ENCODE assay signal across 8 cellular contexts in genomic region chr9:35102769-35103659, GRCh38. TPM values are rescaled to one million over a fixed set of nuclear protein-coding genes. Genes with fewer than 3 reads are reported as not detected.
A peak's percentile ranks its signal among the peaks of the same experiment; 100 is the strongest.
DNase-seq lines count a peak whose midpoint lies in the region; ATAC-seq, FAIRE-seq and TF ChIP-seq lines count a peak whose summit lies in the region.

A gene with protein sequence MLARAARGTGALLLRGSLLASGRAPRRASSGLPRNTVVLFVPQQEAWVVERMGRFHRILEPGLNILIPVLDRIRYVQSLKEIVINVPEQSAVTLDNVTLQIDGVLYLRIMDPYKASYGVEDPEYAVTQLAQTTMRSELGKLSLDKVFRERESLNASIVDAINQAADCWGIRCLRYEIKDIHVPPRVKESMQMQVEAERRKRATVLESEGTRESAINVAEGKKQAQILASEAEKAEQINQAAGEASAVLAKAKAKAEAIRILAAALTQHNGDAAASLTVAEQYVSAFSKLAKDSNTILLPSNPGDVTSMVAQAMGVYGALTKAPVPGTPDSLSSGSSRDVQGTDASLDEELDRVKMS (minus strand): TSS chr9:35103131. CDS start chr9:35103094, 37 bp downstream.

- H2AFZ ChIP-seq in HepG2 (ENCODE audit: low read length): peak within 1 kb of the TSS; percentile 69

- TF ChIP-seq POLR2A in HepG2 (IDR thresholded peaks at IDR 0.05; ENCODE audit: insufficient read depth in 1 of 2, low read depth in 2 of 2, low read length in 2 of 2): peak; percentile 75 to 90

- H3K9ac ChIP-seq in HepG2 (ENCODE audit: insufficient read depth, low read depth, low read length): peak within 1 kb of the TSS; percentile 93

- FAIRE-seq in HepG2 (lab: Jason Lieb, UNC): peak; percentile 96

- H3K9me3 ChIP-seq in HepG2 (ENCODE audit: low read length): no peaks in the 10 kb centered on the region

- ATAC-seq in GM19395 (IDR thresholded peaks at IDR 0.05; ENCODE audit: unreplicated experiment) (peak; percentile 98), HG03565 (IDR thresholded peaks at IDR 0.05; ENCODE audit: unreplicated experiment) (peak; percentile 87), HepG2 (peak; percentile 97)

- CTCF ChIA-PET in HepG2 (lab: Yijun Ruan, JAX; ENCODE audit: low intra/inter-chr PET ratio, low total read pairs): no interaction called here

- peaks cover 7 to 23% of the 10 kb centered on the region in 2 experiments; a peak in 4 of 5 replicates for H3K36me3 ChIP-seq in HepG2 (replicated peaks in 1 of 2; ENCODE audit: control insufficient read depth in 1 of 2, insufficient read depth in 2 of 2, low read length in 2 of 2)

- DNase-seq in NCI-H774 (lab: John Stamatoyannopoulos, UW) (peak; percentile 93), dermis microvascular lymphatic vessel endothelial cell (ENCODE audit: low read depth in 2 of 2) (peak; percentile 93 to 97), HepG2 (ENCODE audit: low spot score) (peak; percentile 92)
- DNase-seq in activated CD4-positive, alpha-beta T cell treated with anti-CD3 and anti-CD28 coated beads, Interleukin-2, amount 50 U/mL, for 4 hours: peak; percentile 89
- DNase-seq in stimulated activated CD4-positive, alpha-beta T cell treated with anti-CD3 and anti-CD28 coated beads, Interleukin-4, amount 100 ng/mL, for 1 hour: peak; percentile 89

- no peaks in the 10 kb centered on the region for H4K20me1 ChIP-seq in HepG2 (ENCODE audit: insufficient read depth, low read length)

- no TSS peak for BruUV-seq in HepG2 (replicated peaks; lab: Mats Ljungman, UMichigan)

- peaks cover 16% of the 10 kb centered on the region for H3K79me2 ChIP-seq in HepG2 (ENCODE audit: insufficient read depth, low read length)

- intact Hi-C loops in HepG2 (cut with micrococcal nuclease; ENCODE audit: unreplicated experiment): no loop called here

- in situ Hi-C loops in HepG2 (cut with HindIII; ENCODE audit: extremely low pct_ligation_motif_present, low pct_unique_long_range_greater_than_20kb): no loop called here

- POLR2A ChIA-PET in HepG2 (lab: Yijun Ruan, JAX): interaction anchor here (1.1 to 2.2 kb wide), 6 partner anchors 9 to 59 kb away, joined by 4 to 34 read pairs (median 12); partner anchors contain the start of genes ATOSB, FANCG, UNC13B and VCP

- TF ChIP-seq CTCF in C4-2B (conservative IDR thresholded peaks at IDR 0.05) (no peak), HepG2 (CRISPR knock-in tag; IDR thresholded peaks at IDR 0.05) (peak; percentile 55)

- no peaks in the 10 kb centered on the region; a peak in 1 of 5 replicates for H3K27me3 ChIP-seq in HepG2 (ENCODE audit: control insufficient read depth in 1 of 2, insufficient read depth in 2 of 2, low read length in 2 of 2)

- peaks cover 19% of the 10 kb centered on the region for H3K4me1 ChIP-seq in HepG2 (ENCODE audit: insufficient read depth, low read length)

- peak in 1 of 2 experiments; percentile 49; a peak in 1 of 4 replicates for TF ChIP-seq EP300 in HepG2 (IDR thresholded peaks at IDR 0.05; ENCODE audit: low read depth in 2 of 2, low read length in 2 of 2)
- 0 out of 2 replicates have a peak, but pooled peaks have one; percentile 12 for TF ChIP-seq EP300 in HepG2 (CRISPR knock-in tag; IDR thresholded peaks at IDR 0.05; ENCODE audit: borderline replicate concordance)

- peak within 1 kb of the TSS; percentile 63 to 84 (median 69) for H3K4me3 ChIP-seq in HepG2 (replicated peaks in 1 of 3; ENCODE audit: insufficient read depth in 1 of 3, low read depth in 2 of 3, low read length in 3 of 3)

- 2% methylated on average over 9 of the region's 57 CpGs for WGBS in HepG2 (ENCODE audit: low lambda C conversion rate)

- H3K27ac ChIP-seq in C4-2B (peak within 1 kb of the TSS; percentile 85), HepG2 (ENCODE audit: extremely low read length, insufficient read depth, low read length) (peak within 1 kb of the TSS; percentile 74)

- peak within 1 kb of the TSS; percentile 95 for H3K4me2 ChIP-seq in HepG2 (ENCODE audit: low read depth, low read length)

- peak; percentile 33; the same call in 1 of the 2 replicates for TF ChIP-seq RAD21 in HepG2 (CRISPR knock-in tag; IDR thresholded peaks at IDR 0.05)

TF ChIP-seq in HepG2, 621 proteins besides CTCF, POLR2A, EP300 and RAD21 (continues in another document):
- TF ChIP-seq SPEN (CRISPR knock-in tag; IDR thresholded peaks at IDR 0.05; ENCODE audit: low read depth): peak; percentile 97
- no peak for TF ChIP-seq ZNF251 (CRISPR knock-in tag; IDR thresholded peaks at IDR 0.05)
- 0 out of 2 replicates have a peak, but pooled peaks have one; percentile 90 for TF ChIP-seq U2AF2 (IDR thresholded peaks at IDR 0.05; ENCODE audit: low read depth, low read length)
- TF ChIP-seq NRL (CRISPR knock-in tag; IDR thresholded peaks at IDR 0.05; ENCODE audit: borderline replicate concordance): no peak; the same call in 1 of the 2 replicates
- TF ChIP-seq SUZ12 (IDR thresholded peaks at IDR 0.05; ENCODE audit: low read depth, low read length): no peak
- TF ChIP-seq NFATC3 (CRISPR knock-in tag; IDR thresholded peaks at IDR 0.05): no peak
- TF ChIP-seq SMC3 (IDR thresholded peaks at IDR 0.05; ENCODE audit: low read length): no peak
- TF ChIP-seq, protein P1, sequence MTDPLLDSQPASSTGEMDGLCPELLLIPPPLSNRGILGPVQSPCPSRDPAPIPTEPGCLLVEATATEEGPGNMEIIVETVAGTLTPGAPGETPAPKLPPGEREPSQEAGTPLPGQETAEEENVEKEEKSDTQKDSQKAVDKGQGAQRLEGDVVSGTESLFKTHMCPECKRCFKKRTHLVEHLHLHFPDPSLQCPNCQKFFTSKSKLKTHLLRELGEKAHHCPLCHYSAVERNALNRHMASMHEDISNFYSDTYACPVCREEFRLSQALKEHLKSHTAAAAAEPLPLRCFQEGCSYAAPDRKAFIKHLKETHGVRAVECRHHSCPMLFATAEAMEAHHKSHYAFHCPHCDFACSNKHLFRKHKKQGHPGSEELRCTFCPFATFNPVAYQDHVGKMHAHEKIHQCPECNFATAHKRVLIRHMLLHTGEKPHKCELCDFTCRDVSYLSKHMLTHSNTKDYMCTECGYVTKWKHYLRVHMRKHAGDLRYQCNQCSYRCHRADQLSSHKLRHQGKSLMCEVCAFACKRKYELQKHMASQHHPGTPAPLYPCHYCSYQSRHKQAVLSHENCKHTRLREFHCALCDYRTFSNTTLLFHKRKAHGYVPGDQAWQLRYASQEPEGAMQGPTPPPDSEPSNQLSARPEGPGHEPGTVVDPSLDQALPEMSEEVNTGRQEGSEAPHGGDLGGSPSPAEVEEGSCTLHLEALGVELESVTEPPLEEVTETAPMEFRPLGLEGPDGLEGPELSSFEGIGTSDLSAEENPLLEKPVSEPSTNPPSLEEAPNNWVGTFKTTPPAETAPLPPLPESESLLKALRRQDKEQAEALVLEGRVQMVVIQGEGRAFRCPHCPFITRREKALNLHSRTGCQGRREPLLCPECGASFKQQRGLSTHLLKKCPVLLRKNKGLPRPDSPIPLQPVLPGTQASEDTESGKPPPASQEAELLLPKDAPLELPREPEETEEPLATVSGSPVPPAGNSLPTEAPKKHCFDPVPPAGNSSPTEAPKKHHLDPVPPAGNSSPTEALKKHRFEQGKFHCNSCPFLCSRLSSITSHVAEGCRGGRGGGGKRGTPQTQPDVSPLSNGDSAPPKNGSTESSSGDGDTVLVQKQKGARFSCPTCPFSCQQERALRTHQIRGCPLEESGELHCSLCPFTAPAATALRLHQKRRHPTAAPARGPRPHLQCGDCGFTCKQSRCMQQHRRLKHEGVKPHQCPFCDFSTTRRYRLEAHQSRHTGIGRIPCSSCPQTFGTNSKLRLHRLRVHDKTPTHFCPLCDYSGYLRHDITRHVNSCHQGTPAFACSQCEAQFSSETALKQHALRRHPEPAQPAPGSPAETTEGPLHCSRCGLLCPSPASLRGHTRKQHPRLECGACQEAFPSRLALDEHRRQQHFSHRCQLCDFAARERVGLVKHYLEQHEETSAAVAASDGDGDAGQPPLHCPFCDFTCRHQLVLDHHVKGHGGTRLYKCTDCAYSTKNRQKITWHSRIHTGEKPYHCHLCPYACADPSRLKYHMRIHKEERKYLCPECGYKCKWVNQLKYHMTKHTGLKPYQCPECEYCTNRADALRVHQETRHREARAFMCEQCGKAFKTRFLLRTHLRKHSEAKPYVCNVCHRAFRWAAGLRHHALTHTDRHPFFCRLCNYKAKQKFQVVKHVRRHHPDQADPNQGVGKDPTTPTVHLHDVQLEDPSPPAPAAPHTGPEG (CRISPR knock-in tag; IDR thresholded peaks at IDR 0.05): 0 out of 2 replicates have a peak, but pooled peaks have one; percentile 69

RNA-seq across cellular contexts. Expression of the gene that starts here (rescaled TPM):
- total RNA-seq in dermis microvascular lymphatic vessel endothelial cell (199 and 234 TPM in 2 replicates), HepG2 (2016; rRNA removed; fragmentation: Illumina TruSeq; extraction: Trizol) (250 and 305 TPM in 2 replicates)
- total RNA-seq in HepG2 (2016; cell fraction: cytosol; rRNA removed; fragmentation: Illumina TruSeq; extraction: Trizol; ENCODE audit: low read depth): 682 and 717 TPM in 2 replicates
- 259 and 314 TPM in 2 replicates for total RNA-seq in HepG2 (2016; cell fraction: insoluble cytoplasmic fraction; rRNA removed; fragmentation: Illumina TruSeq; extraction: Trizol)
- total RNA-seq in HepG2 (2016; cell fraction: membrane; rRNA removed; fragmentation: Illumina TruSeq; extraction: Trizol): 635 and 649 TPM in 2 replicates
- 99.4 and 103 TPM in 2 replicates for total RNA-seq in HepG2 (2016; cell fraction: nucleus; rRNA removed; fragmentation: Illumina TruSeq; extraction: Trizol)
- 243 and 245 TPM in 2 replicates for polyA plus RNA-seq in HepG2 (2011; rRNA removed)
- 206 and 268 TPM in 2 replicates for polyA plus RNA-seq in HepG2 (2011; cell fraction: cytosol; rRNA removed)
- 223 and 235 TPM in 2 replicates for polyA plus RNA-seq in HepG2 (2011; cell fraction: nucleus; rRNA removed)
- polyA plus RNA-seq in HepG2 (2012): 137 and 155 TPM in 2 replicates
- 796 and 800 TPM in 2 replicates for polyA plus RNA-seq in HepG2 (2016; cell fraction: cytosol; fragmentation: Illumina TruSeq; extraction: Trizol; ENCODE audit: low read depth)
- polyA plus RNA-seq in HepG2 (2016; cell fraction: insoluble cytoplasmic fraction; fragmentation: Illumina TruSeq; extraction: Trizol; ENCODE audit: low read depth): 284 and 314 TPM in 2 replicates
- 557 and 563 TPM in 2 replicates for polyA plus RNA-seq in HepG2 (2016; cell fraction: membrane; fragmentation: Illumina TruSeq; extraction: Trizol; ENCODE audit: low read depth)
- polyA plus RNA-seq in HepG2 (2016; cell fraction: nucleus; fragmentation: Illumina TruSeq; extraction: Trizol; ENCODE audit: insufficient read depth, low read depth): 177 and 181 TPM in 2 replicates
- polyA minus RNA-seq in HepG2 (2011; rRNA and poly(A)+ RNA removed; ENCODE audit: low replicate concordance): 125 and 128 TPM in 2 replicates
- polyA minus RNA-seq in HepG2 (2011; cell fraction: cytosol; rRNA and poly(A)+ RNA removed): 41.4 and 52.8 TPM in 2 replicates
- 27.2 and 45.5 TPM in 2 replicates for polyA minus RNA-seq in HepG2 (2011; cell fraction: nucleus; rRNA and poly(A)+ RNA removed)

Comparison
In these comparisons a context has a peak if more than half of its experiments do, and no peak if none do; other contexts are left out.
1. Peak in every context shown above with its lines: DNase-seq, ATAC-seq, H3K4me3 ChIP-seq and H3K27ac ChIP-seq.